In genomic region chr16:57764341-57765159, GRCh38 we compare ENCODE assay signal across 9 cellular contexts. TPM values are rescaled to one million over a fixed set of nuclear protein-coding genes. Genes with fewer than 3 reads are reported as not detected.
DNase-seq lines count a peak whose midpoint lies in the region; ATAC-seq, FAIRE-seq and TF ChIP-seq lines count a peak whose summit lies in the region.
"Had no signal": no experiment of that assay in that cellular context is flagged by ENCODE, and none has a peak within 500 bp of the region (broad histone marks: within the 10 kb centered on the region; RNA-seq: fewer than 3 reads in every experiment).

No MANE protein-coding gene starts in this region.

- ATAC-seq in GM21528 (IDR thresholded peaks at IDR 0.05; ENCODE audit: low FRiP score, unreplicated experiment) (no peak), gastroesophageal sphincter (no peak)

- WGBS in gastroesophageal sphincter (ENCODE audit: low coverage in 1 of 2), 2 donors = 43% methylated on average over 3 to 6 of the region's 6 CpGs

- peaks cover 3% of the 10 kb centered on the region for H3K36me3 Mint-ChIP-seq in neural crest cell (ENCODE audit: low read depth)

- POLR2A ChIA-PET in PC-9 (lab: Charles Lee; ENCODE audit: unreplicated experiment) = no interaction called here

- peaks cover 11% of the 10 kb centered on the region; the same call in 1 of the 2 replicates for H3F3A ChIP-seq in PC-9 (ENCODE audit: insufficient read depth, low read depth)

- H3K4me1 Mint-ChIP-seq in neural crest cell = no peaks in the 10 kb centered on the region

- H3K4me3 Mint-ChIP-seq in neural crest cell = no peak overlapping the region

- no peaks in the 10 kb centered on the region for H4K20me1 ChIP-seq in PC-9 (ENCODE audit: insufficient read depth)

- TF ChIP-seq EP300 in gastroesophageal sphincter (IDR thresholded peaks at IDR 0.05) = no peak

- H3K27me3 Mint-ChIP-seq in neural crest cell (ENCODE audit: low read depth) = no peaks in the 10 kb centered on the region

- H3K27ac Mint-ChIP-seq in neural crest cell (ENCODE audit: unreplicated experiment) = peak overlapping the region; percentile 43

- intact Hi-C loops in PC-9 (cut with micrococcal nuclease; ENCODE audit: unreplicated experiment) (loop anchor here (2.0 kb wide), 1 partner anchor 64 kb away; no protein-coding TSS in a partner anchor), dorsolateral prefrontal cortex (cut with DNase I) (no loop called here)

- no peaks in the 10 kb centered on the region for H3K79me2 ChIP-seq in PC-9 (ENCODE audit: low read depth)

- H3K4me2 ChIP-seq in PC-9 = peak overlapping the region; percentile 64

- TF ChIP-seq CTCF in PC-9 (conservative IDR thresholded peaks at IDR 0.05) (no peak), dorsolateral prefrontal cortex (IDR thresholded peaks at IDR 0.05 in 54 of 56, conservative IDR thresholded peaks at IDR 0.05 in 2 of 56; ENCODE audit: low read depth in 1 of 56, partially characterized antibody in 56 of 56) (no peak), neural crest cell (conservative IDR thresholded peaks at IDR 0.05) (no peak), gastroesophageal sphincter (IDR thresholded peaks at IDR 0.05) (no peak)

- TF ChIP-seq POLR2A in GM12891 (IDR thresholded peaks at IDR 0.05; ENCODE audit: low read depth, low read length) = no peak
- TF ChIP-seq POLR2A in gastroesophageal sphincter (IDR thresholded peaks at IDR 0.05) = no peak

- peak overlapping the region; percentile 83 for H3K27ac ChIP-seq in PC-9
- peak overlapping the region in 43 of 59 donors; percentile 10 to 80 (median 63) for H3K27ac ChIP-seq in dorsolateral prefrontal cortex
- no peak overlapping the region for H3K27ac ChIP-seq in gastroesophageal sphincter

- H3K4me1 ChIP-seq in PC-9 (replicated peaks; ENCODE audit: insufficient read depth) = peaks cover 25% of the 10 kb centered on the region
- H3K4me1 ChIP-seq in gastroesophageal sphincter = no peaks in the 10 kb centered on the region

- H3K36me3 ChIP-seq in PC-9 (ENCODE audit: low read depth) (no peaks in the 10 kb centered on the region; the same call in 1 of the 2 replicates), gastroesophageal sphincter (peaks cover 0 to 96% of the 10 kb centered on the region in 2 donors)

- H3K9me3 ChIP-seq in PC-9 (ENCODE audit: insufficient read depth, low read depth) (no peaks in the 10 kb centered on the region), gastroesophageal sphincter (no peaks in the 10 kb centered on the region)

- CTCF ChIA-PET in PC-9 (lab: Charles Lee) = interaction anchor here (0.8 kb wide), 1 partner anchor 31 kb away, joined by 3 read pairs; no protein-coding TSS in a partner anchor

- H3K9me2 ChIP-seq in PC-9 (ENCODE audit: insufficient read depth) = no peaks in the 10 kb centered on the region

- H3K9me3 Mint-ChIP-seq in neural crest cell = no peaks in the 10 kb centered on the region

- DNase-seq in AG08396 (ENCODE audit: low spot score) = peak; percentile 92
- peak; percentile 63 for DNase-seq in GM12891 (ENCODE audit: insufficient read length, low spot score)
- DNase-seq in PC-9 = peak; percentile 69 to 78
- DNase-seq in dorsolateral prefrontal cortex = peak in 6 of 10 donors; percentile 41 to 86 (median 70)
- no peak for DNase-seq in neural crest cell (ENCODE audit: low read depth, low spot score)
- DNase-seq in midbrain (lab: John Stamatoyannopoulos, UW) = no peak

- FAIRE-seq in GM12891 (lab: Jason Lieb, UNC) = peak; percentile 63
- FAIRE-seq: frontal cortex had no signal

- H2AFZ ChIP-seq in PC-9 = no peak overlapping the region

- H3K27me3 ChIP-seq in PC-9 (ENCODE audit: insufficient read depth, low read depth) = no peaks in the 10 kb centered on the region
- no peaks in the 10 kb centered on the region for H3K27me3 ChIP-seq in dorsolateral prefrontal cortex
- H3K27me3 ChIP-seq in gastroesophageal sphincter = no peaks in the 10 kb centered on the region

- BruUV-seq in PC-9 (replicated peaks; lab: Mats Ljungman, UMichigan) = no TSS peak

- H3K4me3 ChIP-seq in PC-9 (no peak overlapping the region), dorsolateral prefrontal cortex (no peak overlapping the region), gastroesophageal sphincter (no peak overlapping the region)

TF ChIP-seq in GM12891, 5 proteins besides CTCF, POLR2A, EP300 and RAD21:
- TF ChIP-seq POLR2AphosphoS5 (IDR thresholded peaks at IDR 0.05; ENCODE audit: low read depth, low read length) (no peak), POU2F2 (IDR thresholded peaks at IDR 0.05; ENCODE audit: low read depth, low read length) (no peak), TAF1 (IDR thresholded peaks at IDR 0.05; ENCODE audit: low read depth, low read length) (no peak), SPI1 (IDR thresholded peaks at IDR 0.05; ENCODE audit: low read depth, low read length) (no peak), PAX5 (IDR thresholded peaks at IDR 0.05; ENCODE audit: insufficient read depth, low read length, severe bottlenecking) (no peak)
TF ChIP-seq in GM12891: peak in this region for 0.

RNA-seq across cellular contexts. Expression of gene KATNB1, which starts 29.0 kb away (rescaled TPM):
- 17.3 TPM for polyA plus RNA-seq in GM12891 (2012; ENCODE audit: low read depth, missing spikeins)
- total RNA-seq in PC-9 (2021) (25.9 and 27.7 TPM in 2 replicates), dorsolateral prefrontal cortex (10 to 100 TPM; 30.7 to 87.4 (median 61.2) TPM), neural crest cell (42.1 and 47.4 TPM in 2 replicates), gastroesophageal sphincter (10 to 100 TPM in 3 of 4 donors, 1 to 10 TPM in 1; 6.4 to 21.5 (median 11.1) TPM)

RNA-seq across cellular contexts. Expression of gene KIFC3, which starts 37.7 kb away (rescaled TPM):
- polyA plus RNA-seq in GM12891 (2012; ENCODE audit: low read depth, missing spikeins) = 1.3 TPM
- total RNA-seq in PC-9 (2021) (52.5 and 65.5 TPM in 2 replicates), dorsolateral prefrontal cortex (10 to 100 TPM; 29.4 to 72.9 (median 48.3) TPM), neural crest cell (25.1 TPM in 2 replicates), gastroesophageal sphincter (10 to 100 TPM; 17.4 to 78.4 (median 36.2) TPM)

Comparison
In these comparisons a context has a peak if more than half of its experiments do, and no peak if none do; other contexts are left out.
1. DNase-seq: peak in AG08396 (single experiment), GM12891 (single experiment), PC-9 (2 of 2) and dorsolateral prefrontal cortex (6 of 10); none in neural crest cell (single experiment) and midbrain (single experiment).
2. H3K27ac ChIP-seq: peak in PC-9 (single experiment) and dorsolateral prefrontal cortex (43 of 59); none in gastroesophageal sphincter (0 of 4).